8 cellular contexts compared by ENCODE assay signal in genomic region chr14:92783813-92784431, GRCh38. TPM values are rescaled to one million over a fixed set of nuclear protein-coding genes. Genes with fewer than 3 reads are reported as not detected.
A peak's percentile ranks its signal among the peaks of the same experiment; 100 is the strongest.
DNase-seq lines count a peak whose midpoint lies in the region; ATAC-seq and TF ChIP-seq lines count a peak whose summit lies in the region.

No MANE protein-coding gene starts in this region.

- H3K27me3 Mint-ChIP-seq in activated CD8-positive, alpha-beta T cell treated with anti-CD3 and anti-CD28 coated beads for 36 hours: no peaks in the 10 kb centered on the region
- no peaks in the 10 kb centered on the region for H3K27me3 Mint-ChIP-seq in activated CD4-positive, alpha-beta memory T cell treated with anti-CD3 and anti-CD28 coated beads for 36 hours

- H3K9me3 Mint-ChIP-seq in activated CD8-positive, alpha-beta T cell treated with anti-CD3 and anti-CD28 coated beads for 36 hours: peaks cover 4% of the 10 kb centered on the region
- peaks cover 5% of the 10 kb centered on the region for H3K9me3 Mint-ChIP-seq in activated CD4-positive, alpha-beta memory T cell treated with anti-CD3 and anti-CD28 coated beads for 36 hours

- peak; percentile 26 for DNase-seq in activated gamma-delta T cell treated with Interleukin-2 at 50 U/mL for 16 hours
- no peak for DNase-seq in activated gamma-delta T cell (lab: John Stamatoyannopoulos, UW)
- DNase-seq in NCI-H226: peak; percentile 57
- peak; percentile 61 for DNase-seq in activated CD8-positive, alpha-beta T cell treated with anti-CD3 and anti-CD28 coated beads for 36 hours
- DNase-seq in globus pallidus (ENCODE audit: low spot score): peak; percentile 51
- DNase-seq in psoas muscle: no peak
- no peak for DNase-seq in activated CD4-positive, alpha-beta memory T cell treated with anti-CD3 and anti-CD28 coated beads for 36 hours

- CTCF ChIA-PET in activated CD8-positive, alpha-beta T cell treated with anti-CD3 and anti-CD28 coated beads for 36 hours (lab: Charles Lee): interaction anchor here (0.7 to 7.6 kb wide), 15 partner anchors 9 to 107 kb away, joined by 3 to 100 read pairs (median 5); partner anchors contain the start of gene GOLGA5
- CTCF ChIA-PET in activated CD4-positive, alpha-beta memory T cell treated with anti-CD3 and anti-CD28 coated beads for 36 hours (lab: Charles Lee): interaction anchor here (0.5 to 6.7 kb wide), 16 partner anchors 9 to 645 kb away, joined by 3 to 142 read pairs (median 3); partner anchors contain the start of gene GOLGA5

- POLR2A ChIA-PET in activated CD8-positive, alpha-beta T cell treated with anti-CD3 and anti-CD28 coated beads for 36 hours (lab: Charles Lee): no interaction called here
- POLR2A ChIA-PET in activated CD4-positive, alpha-beta memory T cell treated with anti-CD3 and anti-CD28 coated beads for 36 hours (lab: Charles Lee): interaction anchor here (0.5 kb wide), 1 partner anchor 138 kb away, joined by 3 read pairs; no protein-coding TSS in a partner anchor

- no peak overlapping the region for H3K27ac Mint-ChIP-seq in activated CD8-positive, alpha-beta T cell treated with anti-CD3 and anti-CD28 coated beads for 36 hours
- H3K27ac Mint-ChIP-seq in activated CD4-positive, alpha-beta memory T cell treated with anti-CD3 and anti-CD28 coated beads for 36 hours: no peak overlapping the region

- no peak overlapping the region for H3K4me3 ChIP-seq in psoas muscle

- no peak overlapping the region for H3K4me3 Mint-ChIP-seq in activated CD8-positive, alpha-beta T cell treated with anti-CD3 and anti-CD28 coated beads for 36 hours
- H3K4me3 Mint-ChIP-seq in activated CD4-positive, alpha-beta memory T cell treated with anti-CD3 and anti-CD28 coated beads for 36 hours: no peak overlapping the region

- peaks cover 4% of the 10 kb centered on the region for H3K4me1 ChIP-seq in psoas muscle

- intact Hi-C loops in activated CD8-positive, alpha-beta T cell treated with anti-CD3 and anti-CD28 coated beads for 36 hours (cut with micrococcal nuclease): loop anchor here (1.0 kb wide), 1 partner anchor 70 kb away; no protein-coding TSS in a partner anchor
- intact Hi-C loops in psoas muscle (cut with DNase I): loop anchor here (1.0 to 5.0 kb wide), 3 partner anchors 70 to 97 kb away; no protein-coding TSS in a partner anchor
- intact Hi-C loops in activated CD4-positive, alpha-beta memory T cell treated with anti-CD3 and anti-CD28 coated beads for 36 hours (cut with micrococcal nuclease): loop anchor here (1.0 kb wide), 1 partner anchor 70 kb away; no protein-coding TSS in a partner anchor

- no peak overlapping the region for H3K27ac ChIP-seq in psoas muscle

- ATAC-seq in HG03108 (IDR thresholded peaks at IDR 0.05; ENCODE audit: unreplicated experiment) (peak; percentile 56), psoas muscle (peak; percentile 58 to 83 (median 65))
- ATAC-seq in activated CD8-positive, alpha-beta T cell treated with anti-CD3 and anti-CD28 coated beads for 36 hours: peak; percentile 72

- H3K4me1 Mint-ChIP-seq in activated CD8-positive, alpha-beta T cell treated with anti-CD3 and anti-CD28 coated beads for 36 hours (ENCODE audit: low read depth): peaks cover 15% of the 10 kb centered on the region
- peaks cover 14% of the 10 kb centered on the region for H3K4me1 Mint-ChIP-seq in activated CD4-positive, alpha-beta memory T cell treated with anti-CD3 and anti-CD28 coated beads for 36 hours (ENCODE audit: low read depth)

- 44 to 50% (median 45%) methylated on average over 2 of the region's 2 CpGs for WGBS in psoas muscle, 3 donors

- peaks cover 3% of the 10 kb centered on the region for H3K9me3 ChIP-seq in psoas muscle

- peak; percentile 84 for TF ChIP-seq CTCF in activated CD8-positive, alpha-beta T cell treated with anti-CD3 and anti-CD28 coated beads for 36 hours (IDR thresholded peaks at IDR 0.05)
- peak; percentile 60 for TF ChIP-seq CTCF in psoas muscle (IDR thresholded peaks at IDR 0.05)

- no peaks in the 10 kb centered on the region for H3K36me3 ChIP-seq in psoas muscle (ENCODE audit: insufficient read depth in 1 of 2, low read depth in 1 of 2)

- H3K36me3 Mint-ChIP-seq in activated CD8-positive, alpha-beta T cell treated with anti-CD3 and anti-CD28 coated beads for 36 hours (ENCODE audit: low read depth): no peaks in the 10 kb centered on the region
- H3K36me3 Mint-ChIP-seq in activated CD4-positive, alpha-beta memory T cell treated with anti-CD3 and anti-CD28 coated beads for 36 hours: no peaks in the 10 kb centered on the region

- no peaks in the 10 kb centered on the region for H3K27me3 ChIP-seq in psoas muscle (ENCODE audit: insufficient read depth in 3 of 3, low read length in 2 of 3)

RNA-seq across cellular contexts. Expression of gene GOLGA5, which starts 10.2 kb away (rescaled TPM):
- total RNA-seq in activated CD8-positive, alpha-beta T cell treated with anti-CD3 and anti-CD28 coated beads for 36 hours: 10 to 100 TPM; 12.9 to 13.3 TPM
- 10 to 100 TPM; 19.8 to 27.7 (median 25.1) TPM for total RNA-seq in psoas muscle
- polyA plus RNA-seq in psoas muscle: 10 to 100 TPM; 23.4 to 59.1 (median 23.4) TPM
- 10 to 100 TPM; 20.7 to 22.5 TPM for total RNA-seq in activated CD4-positive, alpha-beta memory T cell treated with anti-CD3 and anti-CD28 coated beads for 36 hours

RNA-seq across cellular contexts. Expression of gene LGMN, which starts 35.5 kb away (rescaled TPM):
- total RNA-seq in activated CD8-positive, alpha-beta T cell treated with anti-CD3 and anti-CD28 coated beads for 36 hours: 1 to 10 TPM; 2.1 to 2.3 TPM
- 10 to 100 TPM; 37.4 to 56.8 (median 55.5) TPM for total RNA-seq in psoas muscle
- 10 to 100 TPM; 27.2 to 49.3 (median 37.1) TPM for polyA plus RNA-seq in psoas muscle
- 10 to 100 TPM in 1 of 2 experiments, 1 to 10 TPM in 1; 9.2 to 10.2 TPM for total RNA-seq in activated CD4-positive, alpha-beta memory T cell treated with anti-CD3 and anti-CD28 coated beads for 36 hours

Comparison
In these comparisons a context has a peak if more than half of its experiments do, and no peak if none do; other contexts are left out.
1. DNase-seq: peak in activated gamma-delta T cell treated with Interleukin-2 at 50 U/mL for 16 hours (single experiment), NCI-H226 (single experiment), activated CD8-positive, alpha-beta T cell treated with anti-CD3 and anti-CD28 coated beads for 36 hours (single experiment) and globus pallidus (single experiment); none in activated gamma-delta T cell (single experiment), psoas muscle (0 of 2) and activated CD4-positive, alpha-beta memory T cell treated with anti-CD3 and anti-CD28 coated beads for 36 hours (single experiment).
2. Peak in every context shown above with its lines, with median percentiles within 50 percentile points of each other: ATAC-seq.